11 cellular contexts compared by ENCODE assay signal in the genomic region with DNA sequence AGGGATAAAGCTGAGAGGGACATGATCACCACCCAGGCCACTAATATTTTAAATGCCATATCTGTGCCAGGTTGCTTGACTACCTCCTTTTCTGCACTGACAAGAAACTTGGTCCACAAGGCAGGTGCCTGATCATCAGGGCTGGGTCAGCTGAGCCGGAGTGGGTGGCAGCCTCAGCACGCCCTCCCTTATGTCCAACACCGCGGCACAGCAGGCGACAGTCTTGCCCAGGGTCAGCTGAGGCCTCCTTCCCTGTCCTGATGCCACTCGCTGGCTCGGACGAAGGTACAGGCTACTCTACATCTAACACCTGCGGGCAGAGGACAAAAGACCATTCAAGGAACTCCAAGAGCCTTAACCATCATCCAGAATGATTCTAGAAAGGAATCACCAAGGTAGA. TPM values are rescaled to one million over a fixed set of nuclear protein-coding genes. Genes with fewer than 3 reads are reported as not detected.
DNase-seq lines count a peak whose midpoint lies in the region; ATAC-seq and TF ChIP-seq lines count a peak whose summit lies in the region.
"Had no signal": no experiment of that assay in that cellular context is flagged by ENCODE, and none has a peak within 500 bp of the region (broad histone marks: within the 10 kb centered on the region; RNA-seq: fewer than 3 reads in every experiment).

No MANE protein-coding gene starts in this region.

- peaks cover 57% of the 10 kb centered on the region for H3K4me1 Mint-ChIP-seq in stimulated activated naive CD8-positive, alpha-beta T cell treated with anti-CD3 and anti-CD28 coated beads, Interleukin-15, Interleukin-2, amounts not matched to agents 100 ng/mL and 50 ng/mL, for 24 hours (ENCODE audit: low read depth)
- H3K4me1 Mint-ChIP-seq in endothelial cell (ENCODE audit: unreplicated experiment): peaks cover 3% of the 10 kb centered on the region
- peaks cover 27 to 30% of the 10 kb centered on the region in 2 donors for H3K4me1 Mint-ChIP-seq in natural killer cell

- intact Hi-C loops in natural killer cell (cut with micrococcal nuclease) (no loop called here), vagina (cut with DNase I) (no loop called here)

- TF ChIP-seq POLR2A in vagina (IDR thresholded peaks at IDR 0.05): no peak

- no peaks in the 10 kb centered on the region for H3K9me3 Mint-ChIP-seq in stimulated activated naive CD8-positive, alpha-beta T cell treated with anti-CD3 and anti-CD28 coated beads, Interleukin-15, Interleukin-2, amounts not matched to agents 100 ng/mL and 50 ng/mL, for 24 hours
- H3K9me3 Mint-ChIP-seq in endothelial cell (ENCODE audit: unreplicated experiment) (no peaks in the 10 kb centered on the region), natural killer cell (no peaks in the 10 kb centered on the region)
- H3K9me3 Mint-ChIP-seq: CD14-positive monocyte had no signal

- peaks cover 0 to 19% of the 10 kb centered on the region in 2 donors for H3K36me3 ChIP-seq in vagina

- no peaks in the 10 kb centered on the region for H3K9me3 ChIP-seq in vagina
- H3K9me3 ChIP-seq: esophagus muscularis mucosa had no signal

- H3K4me3 ChIP-seq in vagina: no peak overlapping the region
- H3K4me3 ChIP-seq: esophagus muscularis mucosa had no signal

- H3K27ac ChIP-seq in vagina: peak overlapping the region; percentile 64

- no peak for DNase-seq in stimulated activated naive CD8-positive, alpha-beta T cell treated with anti-CD3 and anti-CD28 coated beads, Interleukin-15, Interleukin-2, amounts not matched to agents 100 U/mL and 50 U/mL, for 24 hours
- no peak for DNase-seq in endothelial cell (ENCODE audit: low spot score)
- DNase-seq in natural killer cell: no peak
- DNase-seq in vagina (ENCODE audit: extremely low spot score in 2 of 2): no peak
- DNase-seq in NCI-H2081 treated with DMSO at 0.1 percent for 48 hours (lab: John Stamatoyannopoulos, UW): no peak
- no peak for DNase-seq in NCI-H1105 (lab: John Stamatoyannopoulos, UW)
- DNase-seq in SHP77 (lab: John Stamatoyannopoulos, UW): no peak
- DNase-seq: NCI-H2029 treated with DMSO at 0.1 percent for 48 hours had no signal

- H3K4me1 ChIP-seq in vagina: peaks cover 61% of the 10 kb centered on the region

- no peak for ATAC-seq in stimulated activated naive CD8-positive, alpha-beta T cell treated with anti-CD3 and anti-CD28 coated beads, Interleukin-15, Interleukin-2, amounts not matched to agents 100 U/mL and 50 U/mL, for 24 hours
- no peak for ATAC-seq in natural killer cell

- H3K27ac Mint-ChIP-seq in stimulated activated naive CD8-positive, alpha-beta T cell treated with anti-CD3 and anti-CD28 coated beads, Interleukin-15, Interleukin-2, amounts not matched to agents 100 ng/mL and 50 ng/mL, for 24 hours: peak overlapping the region; percentile 16
- H3K27ac Mint-ChIP-seq in endothelial cell (ENCODE audit: unreplicated experiment) (peak overlapping the region; percentile 11), natural killer cell (peak overlapping the region; percentile 80 to 96)

- H3K36me3 Mint-ChIP-seq in stimulated activated naive CD8-positive, alpha-beta T cell treated with anti-CD3 and anti-CD28 coated beads, Interleukin-15, Interleukin-2, amounts not matched to agents 100 ng/mL and 50 ng/mL, for 24 hours (ENCODE audit: low read depth): peaks cover 36% of the 10 kb centered on the region
- peaks cover 31% of the 10 kb centered on the region for H3K36me3 Mint-ChIP-seq in endothelial cell (ENCODE audit: low read depth, unreplicated experiment)
- H3K36me3 Mint-ChIP-seq in natural killer cell: no peaks in the 10 kb centered on the region

- no peak overlapping the region for H3K4me3 Mint-ChIP-seq in stimulated activated naive CD8-positive, alpha-beta T cell treated with anti-CD3 and anti-CD28 coated beads, Interleukin-15, Interleukin-2, amounts not matched to agents 100 ng/mL and 50 ng/mL, for 24 hours
- H3K4me3 Mint-ChIP-seq in endothelial cell (ENCODE audit: unreplicated experiment) (no peak overlapping the region), natural killer cell (no peak overlapping the region)
- H3K4me3 Mint-ChIP-seq: CD14-positive monocyte had no signal

- no peaks in the 10 kb centered on the region for H3K27me3 ChIP-seq in vagina
- H3K27me3 ChIP-seq: esophagus muscularis mucosa had no signal

- no peak for TF ChIP-seq CTCF in endothelial cell (IDR thresholded peaks at IDR 0.05; ENCODE audit: unreplicated experiment)
- TF ChIP-seq CTCF in natural killer cell (IDR thresholded peaks at IDR 0.05): no peak
- no peak for TF ChIP-seq CTCF in vagina (IDR thresholded peaks at IDR 0.05)

- no peaks in the 10 kb centered on the region for H3K27me3 Mint-ChIP-seq in stimulated activated naive CD8-positive, alpha-beta T cell treated with anti-CD3 and anti-CD28 coated beads, Interleukin-15, Interleukin-2, amounts not matched to agents 100 ng/mL and 50 ng/mL, for 24 hours
- peaks cover 2% of the 10 kb centered on the region for H3K27me3 Mint-ChIP-seq in endothelial cell (ENCODE audit: unreplicated experiment)
- H3K27me3 Mint-ChIP-seq in natural killer cell (ENCODE audit: low read depth in 2 of 2): no peaks in the 10 kb centered on the region

RNA-seq across cellular contexts. Expression of a gene that starts 16.9 kb away (rescaled TPM):
- total RNA-seq in endothelial cell (ENCODE audit: unreplicated experiment): 56.7 TPM
- total RNA-seq in natural killer cell: 10 to 100 TPM; 71.2 to 75.3 (median 73.3) TPM
- 21.9 TPM for total RNA-seq in vagina

RNA-seq across cellular contexts. Expression of a gene that starts 33.9 kb away (rescaled TPM):
- total RNA-seq in endothelial cell (ENCODE audit: unreplicated experiment): 134 TPM
- 10 to 100 TPM; 42.5 to 49.3 (median 46.0) TPM for total RNA-seq in natural killer cell
- 32.7 TPM for total RNA-seq in vagina

RNA-seq across cellular contexts. Expression of a gene that starts 48.3 kb away (rescaled TPM):
- 46.7 TPM for total RNA-seq in endothelial cell (ENCODE audit: unreplicated experiment)
- 10 to 100 TPM; 29.1 to 35.5 (median 31.3) TPM for total RNA-seq in natural killer cell
- total RNA-seq in vagina: 36.3 TPM

Comparison
In these comparisons a context has a peak if more than half of its experiments do, and no peak if none do; other contexts are left out.
1. H3K27ac Mint-ChIP-seq: peak in every context shown above with its lines; median percentile 88 in natural killer cell; 16 in stimulated activated naive CD8-positive, alpha-beta T cell treated with anti-CD3 and anti-CD28 coated beads, Interleukin-15, Interleukin-2, amounts not matched to agents 100 ng/mL and 50 ng/mL, for 24 hours; 11 in endothelial cell.